ENCODE assay signal across 33 cellular contexts in genomic region chr5:135954899-135955298, GRCh38. TPM values are rescaled to one million over a fixed set of nuclear protein-coding genes. Genes with fewer than 3 reads are reported as not detected.
"Had no signal": no experiment of that assay in that cellular context is flagged by ENCODE, and none has a peak within 500 bp of the region (broad histone marks: within the 10 kb centered on the region; RNA-seq: fewer than 3 reads in every experiment).

Gene LECT2, minus strand, starts transcription at chr5:135954983. Its CDS starts 150 bp downstream, at chr5:135954833.

- H3K9me3 ChIP-seq: esophagus muscularis mucosa, gastroesophageal sphincter, heart right ventricle had no signal

- ATAC-seq: activated T-helper 17 cell treated with anti-CD3 and anti-CD28 coated beads, Interleukin-2, amount 50 U/mL, for 72 hours; effector memory CD8-positive, alpha-beta T cell; foreskin keratinocyte; gastroesophageal sphincter; heart right ventricle had no signal

- DNase-seq: activated CD4-positive, alpha-beta memory T cell treated with anti-CD3 and anti-CD28 coated beads, Interleukin-2, amount 10 ng/mL, durations not matched to agents 7 days and 5 days; activated CD4-positive, alpha-beta T cell treated with anti-CD3 and anti-CD28 coated beads for 1 hour; activated CD4-positive, alpha-beta T cell treated with anti-CD3 and anti-CD28 coated beads for 4 hours; activated CD4-positive, alpha-beta T cell treated with anti-CD3 and anti-CD28 coated beads, Interleukin-2, amount 10 ng/mL, durations not matched to agents 7 days and 5 days; activated CD4-positive, alpha-beta T cell treated with anti-CD3 and anti-CD28 coated beads, Interleukin-2, amount 50 U/mL, for 4 hours; activated CD8-positive, alpha-beta memory T cell treated with anti-CD3 and anti-CD28 coated beads, Interleukin-2, amount 50 U/mL, for 48 hours; activated effector memory CD4-positive, alpha-beta T cell treated with Interleukin-2 at 50 U/mL for 16 hours; activated gamma-delta T cell treated with Interleukin-2 at 50 U/mL for 16 hours; activated naive CD4-positive, alpha-beta T cell treated with anti-CD3 and anti-CD28 coated beads, Interleukin-2, amount 50 U/mL, for 16 hours; activated naive CD4-positive, alpha-beta T cell treated with Interleukin-2 at 50 U/mL for 16 hours; activated T-cell treated with anti-CD3 and anti-CD28 coated beads for 4 hours; activated T-cell treated with anti-CD3 and anti-CD28 coated beads, Interleukin-2, amount 50 U/mL, for 24 hours; amniotic stem cell; anterior cingulate cortex; brain microvascular endothelial cell; cortex of kidney; dermis blood vessel endothelial cell; effector CD4-positive, alpha-beta T cell; effector memory CD8-positive, alpha-beta T cell; erythroblast; foreskin keratinocyte; heart right ventricle; T-helper 2 cell had no signal

- H3K27me3 ChIP-seq: brain microvascular endothelial cell, esophagus muscularis mucosa, foreskin keratinocyte, gastroesophageal sphincter had no signal

- H3K36me3 ChIP-seq: brain microvascular endothelial cell, esophagus muscularis mucosa, gastroesophageal sphincter, heart right ventricle had no signal

- H3K27ac ChIP-seq: brain microvascular endothelial cell, esophagus muscularis mucosa, foreskin keratinocyte, gastroesophageal sphincter, heart right ventricle had no signal

- H3K4me3 ChIP-seq: esophagus muscularis mucosa, gastroesophageal sphincter, heart right ventricle had no signal

- H3K4me1 ChIP-seq: esophagus muscularis mucosa, foreskin keratinocyte, gastroesophageal sphincter, heart right ventricle had no signal

RNA-seq across cellular contexts. Expression of gene LECT2, which starts in this region (rescaled TPM):
- total RNA-seq: activated CD4-positive, alpha-beta memory T cell treated with anti-CD3 and anti-CD28 coated beads, Interleukin-2, amount 10 ng/mL, durations not matched to agents 7 days and 5 days; activated CD4-positive, alpha-beta T cell treated with anti-CD3 and anti-CD28 coated beads, Interleukin-2, amount 10 ng/mL, durations not matched to agents 7 days and 5 days; activated T-helper 17 cell treated with anti-CD3 and anti-CD28 coated beads, Interleukin-2, amount 50 U/mL, for 72 hours; astrocyte; bronchial epithelial cell; cardiac septum; chondrocyte; dermis blood vessel endothelial cell; esophagus muscularis mucosa; foreskin keratinocyte; gastroesophageal sphincter; glomerular endothelial cell; heart right ventricle; T-helper 1 cell treated with Interleukin-12 subunit alpha and Interleukin-12 subunit beta and Interleukin-4 antibody, amounts not matched to agents 30 ng/mL and 1 ng/mL, for 36 hours had no signal
- polyA plus RNA-seq: adipose tissue, foreskin keratinocyte, heart right ventricle had no signal
